Comparison of ENCODE assay signal across 8 cellular contexts in genomic region chr3:76585794-76586392, GRCh38.
DNase-seq lines count a peak whose midpoint lies in the region; TF ChIP-seq lines count a peak whose summit lies in the region.

No MANE protein-coding gene starts in this region.

- no peaks in the 10 kb centered on the region for H4K20me1 ChIP-seq in GM23248 (ENCODE audit: insufficient read depth)

- no peaks in the 10 kb centered on the region for H3K27me3 Mint-ChIP-seq in T-helper 2 cell treated with Interferon-gamma antibody and Interleukin-4, amounts not matched to agents 5 μg/mL and 100 μg/mL, for 36 hours (ENCODE audit: low read depth)

- H3F3A ChIP-seq in GM23248 (ENCODE audit: insufficient read depth) = no peaks in the 10 kb centered on the region

- H3K4me1 ChIP-seq in GM23248 (ENCODE audit: insufficient read depth) = no peaks in the 10 kb centered on the region

- H3K9ac ChIP-seq in GM23248 = no peak overlapping the region

- peak; percentile 20 for DNase-seq in AG10803 (ENCODE audit: low read depth)
- DNase-seq in GM23248 = peak; percentile 63
- DNase-seq in SW480 (ENCODE audit: low spot score) = peak; percentile 28
- no peak for DNase-seq in kidney epithelial cell (ENCODE audit: low read depth)
- no peak for DNase-seq in stimulated activated CD8-positive, alpha-beta memory T cell treated with anti-CD3 and anti-CD28 coated beads, Interleukin-4, amount 100 ng/mL, for 48 hours
- DNase-seq in T-helper 2 cell treated with Interferon-gamma antibody and Interleukin-4, amounts not matched to agents 5 μg/mL and 100 μg/mL, for 36 hours (ENCODE audit: low spot score) = no peak
- no peak for DNase-seq in A172 (ENCODE audit: low spot score)
- DNase-seq in activated naive CD4-positive, alpha-beta T cell treated with Interleukin-2 at 50 U/mL for 16 hours = no peak

- H3K27ac Mint-ChIP-seq in T-helper 2 cell treated with Interferon-gamma antibody and Interleukin-4, amounts not matched to agents 5 μg/mL and 100 μg/mL, for 36 hours = no peak overlapping the region

- in situ Hi-C loops in GM23248 (cut with MboI) = loop anchor here (25.0 kb wide), 1 partner anchor 774 kb away; no protein-coding TSS in a partner anchor

- H3K27me3 ChIP-seq in GM23248 (replicated peaks; ENCODE audit: insufficient read depth) = no peaks in the 10 kb centered on the region
- no peaks in the 10 kb centered on the region for H3K27me3 ChIP-seq in kidney epithelial cell (ENCODE audit: control insufficient read depth, insufficient read depth, low read length)

- no peaks in the 10 kb centered on the region for H3K9me3 ChIP-seq in GM23248 (ENCODE audit: low read depth)

- H3K9me2 ChIP-seq in GM23248 (ENCODE audit: insufficient read depth) = no peaks in the 10 kb centered on the region

- no peak overlapping the region for H3K27ac ChIP-seq in GM23248

- H3K4me3 Mint-ChIP-seq in T-helper 2 cell treated with Interferon-gamma antibody and Interleukin-4, amounts not matched to agents 5 μg/mL and 100 μg/mL, for 36 hours = no peak overlapping the region

- H3K36me3 ChIP-seq in GM23248 (ENCODE audit: low read depth) = no peaks in the 10 kb centered on the region
- H3K36me3 ChIP-seq in kidney epithelial cell (ENCODE audit: control insufficient read depth, insufficient read depth, low read length) = no peaks in the 10 kb centered on the region

- no peaks in the 10 kb centered on the region for H3K4me1 Mint-ChIP-seq in T-helper 2 cell treated with Interferon-gamma antibody and Interleukin-4, amounts not matched to agents 5 μg/mL and 100 μg/mL, for 36 hours (ENCODE audit: low read depth)

- WGBS in GM23248 (ENCODE audit: low coverage in 1 of 2, low lambda C conversion rate in 2 of 2, missing lambda C conversion rate in 2 of 2), 2 experiments = 32 to 37% methylated on average over 2 of the region's 2 CpGs

- H2AFZ ChIP-seq in GM23248 = no peak overlapping the region

- H3K4me3 ChIP-seq in AG10803 (ENCODE audit: low read length) = no peak overlapping the region
- no peak overlapping the region for H3K4me3 ChIP-seq in GM23248
- no peak overlapping the region for H3K4me3 ChIP-seq in kidney epithelial cell (ENCODE audit: low read depth, low read length)

- no peaks in the 10 kb centered on the region for H3K36me3 Mint-ChIP-seq in T-helper 2 cell treated with Interferon-gamma antibody and Interleukin-4, amounts not matched to agents 5 μg/mL and 100 μg/mL, for 36 hours (ENCODE audit: low read depth)

- no peak overlapping the region for H3K4me2 ChIP-seq in GM23248 (ENCODE audit: unreplicated experiment)

- TF ChIP-seq CTCF in AG10803 (conservative IDR thresholded peaks at IDR 0.05; ENCODE audit: low read length) = peak; percentile 81
- peak; percentile 62 for TF ChIP-seq CTCF in kidney epithelial cell (IDR thresholded peaks at IDR 0.05; ENCODE audit: insufficient read depth, low read length, poor library complexity, severe bottlenecking)

- H3K9me3 Mint-ChIP-seq in T-helper 2 cell treated with Interferon-gamma antibody and Interleukin-4, amounts not matched to agents 5 μg/mL and 100 μg/mL, for 36 hours = peaks cover 10% of the 10 kb centered on the region

- no peaks in the 10 kb centered on the region for H3K79me2 ChIP-seq in GM23248 (ENCODE audit: insufficient read depth)

Comparison
In these comparisons a context has a peak if more than half of its experiments do, and no peak if none do; other contexts are left out.
1. DNase-seq: peak in AG10803 (single experiment), GM23248 (single experiment) and SW480 (single experiment); none in kidney epithelial cell (single experiment), stimulated activated CD8-positive, alpha-beta memory T cell treated with anti-CD3 and anti-CD28 coated beads, Interleukin-4, amount 100 ng/mL, for 48 hours (single experiment), T-helper 2 cell treated with Interferon-gamma antibody and Interleukin-4, amounts not matched to agents 5 μg/mL and 100 μg/mL, for 36 hours (single experiment), A172 (single experiment) and activated naive CD4-positive, alpha-beta T cell treated with Interleukin-2 at 50 U/mL for 16 hours (single experiment).